In genomic region chr10:132158810-132159209, GRCh38 we compare ENCODE assay signal across 15 cellular contexts. TPM values are rescaled to one million over a fixed set of nuclear protein-coding genes. Genes with fewer than 3 reads are reported as not detected.
A peak's percentile ranks its signal among the peaks of the same experiment; 100 is the strongest.
DNase-seq lines count a peak whose midpoint lies in the region; TF ChIP-seq lines count a peak whose summit lies in the region.
"Had no signal": no experiment of that assay in that cellular context is flagged by ENCODE, and none has a peak within 500 bp of the region (broad histone marks: within the 10 kb centered on the region; RNA-seq: fewer than 3 reads in every experiment).

No MANE protein-coding gene starts in this region.

- no peaks in the 10 kb centered on the region for H3K36me3 Mint-ChIP-seq in activated CD4-positive, alpha-beta T cell treated with anti-CD3 and anti-CD28 coated beads, Interleukin-2, amount 10 ng/mL, durations not matched to agents 24 days and 14 days (ENCODE audit: low read depth)
- peaks cover 0 to 12% (median 0%) of the 10 kb centered on the region in 3 donors for H3K36me3 Mint-ChIP-seq in immature natural killer cell

- no peaks in the 10 kb centered on the region for H3K9me3 ChIP-seq in colonic mucosa
- H3K9me3 ChIP-seq: breast epithelium had no signal

- H3K4me3 ChIP-seq in LNCaP clone FGC (ENCODE audit: low read depth, low read length) (no peak overlapping the region), colonic mucosa (no peak overlapping the region)
- H3K4me3 ChIP-seq: breast epithelium, PC-9 had no signal

- no peak overlapping the region for H3K9ac ChIP-seq in colonic mucosa (ENCODE audit: low read depth in 2 of 2, low read length in 2 of 2)

- H3K9me3 Mint-ChIP-seq in activated CD4-positive, alpha-beta T cell treated with anti-CD3 and anti-CD28 coated beads, Interleukin-2, amount 10 ng/mL, durations not matched to agents 24 days and 14 days = no peaks in the 10 kb centered on the region
- peaks cover 3 to 18% (median 7%) of the 10 kb centered on the region in 6 donors for H3K9me3 Mint-ChIP-seq in immature natural killer cell

- H3K27me3 ChIP-seq in colonic mucosa = no peaks in the 10 kb centered on the region
- H3K27me3 ChIP-seq: breast epithelium had no signal

- H3K36me3 ChIP-seq in colonic mucosa = no peaks in the 10 kb centered on the region
- H3K36me3 ChIP-seq: breast epithelium had no signal

- no peaks in the 10 kb centered on the region for H3K27me3 Mint-ChIP-seq in activated CD4-positive, alpha-beta T cell treated with anti-CD3 and anti-CD28 coated beads, Interleukin-2, amount 10 ng/mL, durations not matched to agents 24 days and 14 days
- peaks cover 25 to 39% (median 27%) of the 10 kb centered on the region in 3 donors for H3K27me3 Mint-ChIP-seq in immature natural killer cell (ENCODE audit: low read depth in 3 of 3)

- no peak overlapping the region for H3K27ac ChIP-seq in colonic mucosa
- H3K27ac ChIP-seq: breast epithelium, PC-9 had no signal

- H3K27ac Mint-ChIP-seq in activated CD4-positive, alpha-beta T cell treated with anti-CD3 and anti-CD28 coated beads, Interleukin-2, amount 10 ng/mL, durations not matched to agents 24 days and 14 days = peak overlapping the region; percentile 92
- H3K27ac Mint-ChIP-seq in immature natural killer cell = peak overlapping the region; percentile 92 to 99 (median 98)

- intact Hi-C loops in activated CD4-positive, alpha-beta T cell treated with anti-CD3 and anti-CD28 coated beads, Interleukin-2, amount 10 ng/mL, durations not matched to agents 24 days and 14 days (cut with micrococcal nuclease) = loop anchor here (1.0 to 2.0 kb wide), 4 partner anchors 149 to 378 kb away; partner anchors contain the start of gene INPP5A
- intact Hi-C loops in colonic mucosa (cut with DNase I) = no loop called here

- TF ChIP-seq CTCF in LNCaP clone FGC (IDR thresholded peaks at IDR 0.05; ENCODE audit: control insufficient read depth, extremely low read depth, insufficient read depth) (no peak), colonic mucosa (IDR thresholded peaks at IDR 0.05) (no peak)

- H3K4me1 Mint-ChIP-seq in activated CD4-positive, alpha-beta T cell treated with anti-CD3 and anti-CD28 coated beads, Interleukin-2, amount 10 ng/mL, durations not matched to agents 24 days and 14 days = peaks cover 33% of the 10 kb centered on the region
- H3K4me1 Mint-ChIP-seq in immature natural killer cell = peaks cover 36 to 43% of the 10 kb centered on the region in 2 donors

- peak overlapping the region; percentile 57 for H3K4me3 Mint-ChIP-seq in activated CD4-positive, alpha-beta T cell treated with anti-CD3 and anti-CD28 coated beads, Interleukin-2, amount 10 ng/mL, durations not matched to agents 24 days and 14 days
- peak overlapping the region in 4 of 5 donors; percentile 26 to 64 (median 46) for H3K4me3 Mint-ChIP-seq in immature natural killer cell

- no peaks in the 10 kb centered on the region for H3K4me1 ChIP-seq in colonic mucosa
- H3K4me1 ChIP-seq: breast epithelium had no signal

- DNase-seq in activated CD4-positive, alpha-beta T cell treated with anti-CD3 and anti-CD28 coated beads, Interleukin-2, amount 10 ng/mL, durations not matched to agents 24 days and 14 days = peak; percentile 87
- no peak for DNase-seq in activated CD4-positive, alpha-beta T cell treated with anti-CD3 and anti-CD28 coated beads for 1 hour
- DNase-seq in LNCaP clone FGC (ENCODE audit: low read depth) = peak; percentile 65
- peak; percentile 39 for DNase-seq in activated T-cell treated with anti-CD3 and anti-CD28 coated beads, Interleukin-2, amount 50 U/mL, for 1 hour
- peak; percentile 27 to 36 (median 28) for DNase-seq in immature natural killer cell
- DNase-seq in middle frontal gyrus (ENCODE audit: extremely low spot score, low spot score) = no peak
- DNase-seq in NCI-H2107 (lab: John Stamatoyannopoulos, UW) = no peak
- no peak for DNase-seq in colonic mucosa
- DNase-seq: ACHN, activated gamma-delta T cell treated with Interleukin-2 at 50 U/mL for 16 hours, IMR-90, left colon, NCI-H1105 treated with DMSO at 0.1 percent for 48 hours, PC-9 had no signal

RNA-seq across cellular contexts. Expression of gene DPYSL4, which starts 27.9 kb away (rescaled TPM):
- 32.5 TPM in 2 replicates for total RNA-seq in activated CD4-positive, alpha-beta T cell treated with anti-CD3 and anti-CD28 coated beads, Interleukin-2, amount 10 ng/mL, durations not matched to agents 24 days and 14 days
- not detected for polyA plus RNA-seq in immature natural killer cell
- total RNA-seq in colonic mucosa = under 1 TPM; 0.27 to 0.44 TPM

Comparison
In these comparisons a context has a peak if more than half of its experiments do, and no peak if none do; other contexts are left out.
1. DNase-seq: peak in activated CD4-positive, alpha-beta T cell treated with anti-CD3 and anti-CD28 coated beads, Interleukin-2, amount 10 ng/mL, durations not matched to agents 24 days and 14 days (single experiment), LNCaP clone FGC (single experiment), activated T-cell treated with anti-CD3 and anti-CD28 coated beads, Interleukin-2, amount 50 U/mL, for 1 hour (single experiment) and immature natural killer cell (3 of 3); none in activated CD4-positive, alpha-beta T cell treated with anti-CD3 and anti-CD28 coated beads for 1 hour (single experiment), middle frontal gyrus (single experiment), NCI-H2107 (single experiment) and colonic mucosa (single experiment).
2. RNA of gene DPYSL4, which starts 27.9 kb away (total RNA-seq): 32.5 TPM in activated CD4-positive, alpha-beta T cell treated with anti-CD3 and anti-CD28 coated beads, Interleukin-2, amount 10 ng/mL, durations not matched to agents 24 days and 14 days; 0.27 to 0.44 TPM in colonic mucosa; every median in the first group is over 10 times any median in the second.